In genomic region chr18:3689091-3689490, GRCh38 we compare ENCODE assay signal across 23 cellular contexts.
DNase-seq lines count a peak whose midpoint lies in the region; ATAC-seq, FAIRE-seq and TF ChIP-seq lines count a peak whose summit lies in the region.
"Had no signal": no experiment of that assay in that cellular context is flagged by ENCODE, and none has a peak within 500 bp of the region (broad histone marks: within the 10 kb centered on the region; RNA-seq: fewer than 3 reads in every experiment).

No MANE protein-coding gene starts in this region.

- TF ChIP-seq CTCF in HEK293 (tag by site-specific recombination; IDR thresholded peaks at IDR 0.05) (no peak), hepatocyte (IDR thresholded peaks at IDR 0.05; ENCODE audit: poor library complexity) (no peak), testis (IDR thresholded peaks at IDR 0.05) (no peak), HepG2 (CRISPR knock-in tag; IDR thresholded peaks at IDR 0.05) (no peak)

- H3K9me2 ChIP-seq in hepatocyte (replicated peaks; ENCODE audit: insufficient read depth) = no peaks in the 10 kb centered on the region

- no peak for DNase-seq in SK-N-MC (ENCODE audit: low read depth, low spot score)
- no peak for DNase-seq in hepatocyte (ENCODE audit: low spot score)
- DNase-seq in testis = peak; percentile 24
- DNase-seq in HUDEP-2 (lab: John Stamatoyannopoulos, UW; ENCODE audit: unreplicated experiment in 76 of 76) = no peak
- no peak for DNase-seq in HepG2 (ENCODE audit: low spot score)
- no peak for DNase-seq in aorta
- DNase-seq in NCI-H2029 (lab: John Stamatoyannopoulos, UW) = no peak
- DNase-seq: activated CD4-positive, alpha-beta T cell treated with anti-CD3 and anti-CD28 coated beads, Interleukin-2, amount 50 U/mL, for 48 hours; activated naive CD4-positive, alpha-beta T cell treated with anti-CD3 and anti-CD28 coated beads, Interleukin-2, amount 50 U/mL, for 16 hours; activated T-cell treated with anti-CD3 and anti-CD28 coated beads, Interleukin-2, amount 50 U/mL, for 1 hour; body of pancreas; DMS153; lower lobe of right lung; naive thymus-derived CD8-positive, alpha-beta T cell; NCI-H1694 treated with DMSO at 0.1 percent for 48 hours; NCI-H526 treated with DMSO at 0.1 percent for 48 hours; stimulated activated CD4-positive, alpha-beta T cell treated with anti-CD3 and anti-CD28 coated beads, Interleukin-12 subunit alpha, Interleukin-12 subunit beta, amount 100 ng/mL, for 4 hours; stimulated activated naive B cell treated with anti-CD40 and anti-IgM and Interleukin-4, amounts not matched to agents 10 μg/mL and 1 μg/mL and 100 μg/mL, for 72 hours; transverse colon had no signal

- H3K9me3 ChIP-seq in HEK293 (ENCODE audit: control insufficient read depth, insufficient read depth, low read depth, low read length) (no peaks in the 10 kb centered on the region), SK-N-MC (ENCODE audit: low read depth, low read length) (no peaks in the 10 kb centered on the region), hepatocyte (ENCODE audit: low read depth) (no peaks in the 10 kb centered on the region), testis (no peaks in the 10 kb centered on the region), HepG2 (ENCODE audit: low read length) (no peaks in the 10 kb centered on the region), aorta (ENCODE audit: control insufficient read depth, low read length) (no peaks in the 10 kb centered on the region)
- H3K9me3 ChIP-seq: body of pancreas, lower lobe of right lung, MG63, transverse colon had no signal

- H3K4me2 ChIP-seq in hepatocyte = no peak overlapping the region
- H3K4me2 ChIP-seq in HepG2 (ENCODE audit: low read depth, low read length) = no peak overlapping the region

- TF ChIP-seq RAD21 in HepG2 (CRISPR knock-in tag; IDR thresholded peaks at IDR 0.05) = no peak

- CTCF ChIA-PET in HEK293 (lab: Yijun Ruan, JAX) (interaction anchor here (0.6 to 1.4 kb wide), 6 partner anchors 14 to 227 kb away, joined by 3 to 7 read pairs (median 3); no protein-coding TSS in a partner anchor), HepG2 (lab: Yijun Ruan, JAX; ENCODE audit: low intra/inter-chr PET ratio, low total read pairs) (no interaction called here)

- POLR2A ChIA-PET in HEK293 (lab: Yijun Ruan, JAX) = interaction anchor here (1.6 kb wide), 1 partner anchor 95 kb away, joined by 5 read pairs; no protein-coding TSS in a partner anchor
- POLR2A ChIA-PET in HepG2 (lab: Yijun Ruan, JAX) = no interaction called here

- intact Hi-C loops in testis (cut with DNase I; ENCODE audit: low total_unique reads) = no loop called here
- intact Hi-C loops in HepG2 (cut with micrococcal nuclease; ENCODE audit: unreplicated experiment) = loop anchor here (5.0 kb wide), 1 partner anchor 392 kb away; no protein-coding TSS in a partner anchor
- intact Hi-C loops in aorta (cut with DNase I) = no loop called here

- H4K20me1 ChIP-seq in hepatocyte (ENCODE audit: insufficient read depth, poor library complexity, severe bottlenecking) (no peaks in the 10 kb centered on the region), HepG2 (ENCODE audit: insufficient read depth, low read length) (no peaks in the 10 kb centered on the region)

- H3K4me3 ChIP-seq in HEK293 (ENCODE audit: low read depth, low read length) (no peak overlapping the region), SK-N-MC (no peak overlapping the region), hepatocyte (no peak overlapping the region), testis (no peak overlapping the region), HepG2 (replicated peaks in 1 of 3; ENCODE audit: insufficient read depth in 1 of 3, low read depth in 2 of 3, low read length in 3 of 3) (no peak overlapping the region), aorta (ENCODE audit: low read length in 2 of 2) (no peak overlapping the region)
- H3K4me3 ChIP-seq: body of pancreas, gastroesophageal sphincter, lower lobe of right lung, MG63, transverse colon had no signal

- WGBS in hepatocyte (ENCODE audit: low lambda C conversion rate, missing lambda C conversion rate) = 29% methylated on average over 3 of the region's 3 CpGs
- WGBS in testis, 2 donors = 41 to 56% methylated on average over 3 of the region's 3 CpGs
- WGBS in HepG2 (ENCODE audit: low lambda C conversion rate) = 1% methylated on average over 3 of the region's 3 CpGs
- 29 to 35% methylated on average over 3 of the region's 3 CpGs for WGBS in aorta, 2 donors

- no peak for TF ChIP-seq EP300 in HepG2 (IDR thresholded peaks at IDR 0.05; ENCODE audit: low read depth in 2 of 2, low read length in 2 of 2)
- no peak for TF ChIP-seq EP300 in HepG2 (CRISPR knock-in tag; IDR thresholded peaks at IDR 0.05; ENCODE audit: borderline replicate concordance)

- H3K79me2 ChIP-seq in hepatocyte = no peaks in the 10 kb centered on the region
- no peaks in the 10 kb centered on the region for H3K79me2 ChIP-seq in HepG2 (ENCODE audit: insufficient read depth, low read length)

- no peak for FAIRE-seq in HepG2 (lab: Jason Lieb, UNC)

- no peak overlapping the region for H2AFZ ChIP-seq in hepatocyte
- no peak overlapping the region for H2AFZ ChIP-seq in HepG2 (ENCODE audit: low read length)

- H3K4me1 ChIP-seq in HEK293 (ENCODE audit: control insufficient read depth, insufficient read depth, low read length) (peaks cover 18% of the 10 kb centered on the region), hepatocyte (ENCODE audit: insufficient read depth) (peaks cover 10% of the 10 kb centered on the region), testis (peaks cover 12% of the 10 kb centered on the region), HepG2 (ENCODE audit: insufficient read depth, low read length) (peaks cover 25% of the 10 kb centered on the region), aorta (ENCODE audit: control insufficient read depth in 1 of 2, insufficient read depth in 2 of 2, low read length in 2 of 2) (peaks cover 0 to 2% of the 10 kb centered on the region in 2 donors)
- H3K4me1 ChIP-seq: gastroesophageal sphincter had no signal

- H3K27ac ChIP-seq in HEK293 (ENCODE audit: extremely low read depth, low read depth, low read length) = peak overlapping the region; percentile 54
- H3K27ac ChIP-seq in SK-N-MC = peak overlapping the region; percentile 85
- H3K27ac ChIP-seq in hepatocyte = peak overlapping the region; percentile 52
- H3K27ac ChIP-seq in testis = peak overlapping the region; percentile 18 to 41
- H3K27ac ChIP-seq in HepG2 (ENCODE audit: extremely low read length, insufficient read depth, low read length) = no peak overlapping the region
- H3K27ac ChIP-seq in aorta (ENCODE audit: low read depth in 1 of 2, low read length in 2 of 2) = no peak overlapping the region
- H3K27ac ChIP-seq: body of pancreas, C4-2B, gastroesophageal sphincter, lower lobe of right lung, transverse colon had no signal

- no peak for ATAC-seq in HepG2
- no peak for ATAC-seq in aorta (ENCODE audit: low FRiP score)
- ATAC-seq: body of pancreas; gastroesophageal sphincter; lower lobe of right lung; naive thymus-derived CD8-positive, alpha-beta T cell; stimulated activated naive B cell treated with anti-CD40 and anti-IgM and Interleukin-4, amounts not matched to agents 10 μg/mL and 1 μg/mL and 100 μg/mL, for 72 hours had no signal

- in situ Hi-C loops in HepG2 (cut with HindIII; ENCODE audit: extremely low pct_ligation_motif_present, low pct_unique_long_range_greater_than_20kb) = no loop called here

- no TSS peak for BruUV-seq in HepG2 (replicated peaks; lab: Mats Ljungman, UMichigan)

- H3K36me3 ChIP-seq in HEK293 (ENCODE audit: control insufficient read depth in 2 of 2, insufficient read depth in 1 of 2, low read length in 2 of 2) (no peaks in the 10 kb centered on the region), SK-N-MC (ENCODE audit: insufficient read depth, low read length) (no peaks in the 10 kb centered on the region), hepatocyte (replicated peaks; ENCODE audit: insufficient read depth, low read depth) (no peaks in the 10 kb centered on the region), testis (ENCODE audit: low read depth, missing control alignments) (no peaks in the 10 kb centered on the region), HepG2 (replicated peaks in 1 of 2; ENCODE audit: control insufficient read depth in 1 of 2, insufficient read depth in 2 of 2, low read length in 2 of 2) (no peaks in the 10 kb centered on the region), aorta (ENCODE audit: control insufficient read depth in 1 of 2, insufficient read depth in 2 of 2, low read length in 1 of 2) (no peaks in the 10 kb centered on the region)
- H3K36me3 ChIP-seq: gastroesophageal sphincter, lower lobe of right lung, MG63, transverse colon had no signal

- H3K27me3 ChIP-seq in hepatocyte (no peaks in the 10 kb centered on the region), testis (no peaks in the 10 kb centered on the region), HepG2 (ENCODE audit: control insufficient read depth in 1 of 2, insufficient read depth in 2 of 2, low read length in 2 of 2) (no peaks in the 10 kb centered on the region; a peak in 1 of 5 replicates), aorta (ENCODE audit: control insufficient read depth in 1 of 2, insufficient read depth in 2 of 2, low read length in 1 of 2) (no peaks in the 10 kb centered on the region)
- H3K27me3 ChIP-seq: body of pancreas, gastroesophageal sphincter, MG63, transverse colon had no signal

- no peak overlapping the region for H3K9ac ChIP-seq in SK-N-MC (ENCODE audit: insufficient read length)
- H3K9ac ChIP-seq in HepG2 (ENCODE audit: insufficient read depth, low read depth, low read length) = no peak overlapping the region

- TF ChIP-seq POLR2A in testis (IDR thresholded peaks at IDR 0.05) = no peak
- TF ChIP-seq POLR2A in HepG2 (IDR thresholded peaks at IDR 0.05; ENCODE audit: insufficient read depth in 1 of 2, low read depth in 2 of 2, low read length in 2 of 2) = no peak

TF ChIP-seq in HEK293, 187 proteins besides CTCF, POLR2A, EP300 and RAD21:
- TF ChIP-seq ZXDB (tag by site-specific recombination; IDR thresholded peaks at IDR 0.05) (peak; percentile 30), ZNF558 (tag by site-specific recombination; IDR thresholded peaks at IDR 0.05) (no peak)

TF ChIP-seq in HepG2, 621 proteins besides CTCF, POLR2A, EP300 and RAD21:
- TF ChIP-seq ZNF282 (IDR thresholded peaks at IDR 0.05; ENCODE audit: partially characterized antibody) = no peak
- TF ChIP-seq ZNF703 (CRISPR knock-in tag; IDR thresholded peaks at IDR 0.05; ENCODE audit: borderline replicate concordance) = no peak
- TF ChIP-seq TEAD2 (CRISPR knock-in tag; IDR thresholded peaks at IDR 0.05) = no peak
- TF ChIP-seq ZFAT (CRISPR knock-in tag; conservative IDR thresholded peaks at IDR 0.05) = no peak
- TF ChIP-seq ASH2L (IDR thresholded peaks at IDR 0.05; ENCODE audit: insufficient read length, low read depth, low read length) = no peak

Comparison
In these comparisons a context has a peak if more than half of its experiments do, and no peak if none do; other contexts are left out.
1. H3K27ac ChIP-seq: peak in HEK293 (single experiment), SK-N-MC (single experiment), hepatocyte (single experiment) and testis (2 of 2); none in HepG2 (single experiment) and aorta (0 of 2).